ENCODE assay signal across 16 cellular contexts in genomic region chr3:72633101-72633500, GRCh38.
DNase-seq lines count a peak whose midpoint lies in the region; ATAC-seq and TF ChIP-seq lines count a peak whose summit lies in the region.
"Had no signal": no experiment of that assay in that cellular context is flagged by ENCODE, and none has a peak within 500 bp of the region (broad histone marks: within the 10 kb centered on the region; RNA-seq: fewer than 3 reads in every experiment).

No MANE protein-coding gene starts in this region.

- TF ChIP-seq CTCF in HFFc6 (IDR thresholded peaks at IDR 0.05) (no peak), psoas muscle (IDR thresholded peaks at IDR 0.05) (no peak), colonic mucosa (IDR thresholded peaks at IDR 0.05) (no peak)

- peaks cover 4 to 9% of the 10 kb centered on the region in 2 donors for H3K36me3 Mint-ChIP-seq in activated T-cell treated with anti-CD3 and anti-CD28 coated beads, Interleukin-2, amount 50 U/mL, for 72 hours (ENCODE audit: insufficient read depth in 2 of 2)
- no peaks in the 10 kb centered on the region for H3K36me3 Mint-ChIP-seq in HFFc6 (ENCODE audit: low read depth)
- H3K36me3 Mint-ChIP-seq in activated T-helper 17 cell treated with anti-CD3 and anti-CD28 coated beads, Interleukin-2, amount 50 U/mL, for 72 hours (ENCODE audit: low read depth): no peaks in the 10 kb centered on the region
- H3K36me3 Mint-ChIP-seq in effector memory CD8-positive, alpha-beta T cell (ENCODE audit: insufficient read depth): no peaks in the 10 kb centered on the region

- H3K27ac ChIP-seq in psoas muscle (no peak overlapping the region), colonic mucosa (no peak overlapping the region)
- H3K27ac ChIP-seq: esophagus muscularis mucosa, left lung had no signal

- intact Hi-C loops in psoas muscle (cut with DNase I): no loop called here
- intact Hi-C loops in colonic mucosa (cut with DNase I): no loop called here

- ATAC-seq in activated T-cell treated with anti-CD3 and anti-CD28 coated beads, Interleukin-2, amount 50 U/mL, for 72 hours (replicated peaks in 1 of 2): peak in 1 of 2 donors; percentile 18
- no peak for ATAC-seq in activated T-helper 17 cell treated with anti-CD3 and anti-CD28 coated beads, Interleukin-2, amount 50 U/mL, for 72 hours (replicated peaks)
- no peak for ATAC-seq in psoas muscle
- ATAC-seq in effector memory CD8-positive, alpha-beta T cell (replicated peaks): no peak
- ATAC-seq: left lung, right cardiac atrium had no signal

- H3K4me3 ChIP-seq in psoas muscle: no peak overlapping the region
- H3K4me3 ChIP-seq in colonic mucosa: no peak overlapping the region
- H3K4me3 ChIP-seq: esophagus muscularis mucosa, left lung had no signal

- peak overlapping the region; percentile 33 to 71 for H3K4me3 Mint-ChIP-seq in activated T-cell treated with anti-CD3 and anti-CD28 coated beads, Interleukin-2, amount 50 U/mL, for 72 hours
- no peak overlapping the region for H3K4me3 Mint-ChIP-seq in HFFc6
- H3K4me3 Mint-ChIP-seq in activated T-helper 17 cell treated with anti-CD3 and anti-CD28 coated beads, Interleukin-2, amount 50 U/mL, for 72 hours: peak overlapping the region; percentile 50
- no peak overlapping the region for H3K4me3 Mint-ChIP-seq in effector memory CD8-positive, alpha-beta T cell

- WGBS in psoas muscle, 3 donors: 86 to 90% (median 90%) methylated on average over 4 of the region's 4 CpGs

- H3K27me3 Mint-ChIP-seq in activated T-cell treated with anti-CD3 and anti-CD28 coated beads, Interleukin-2, amount 50 U/mL, for 72 hours (ENCODE audit: low read depth): peaks cover 17% of the 10 kb centered on the region
- peaks cover 27% of the 10 kb centered on the region for H3K27me3 Mint-ChIP-seq in HFFc6 (ENCODE audit: insufficient read depth)
- H3K27me3 Mint-ChIP-seq in activated T-helper 17 cell treated with anti-CD3 and anti-CD28 coated beads, Interleukin-2, amount 50 U/mL, for 72 hours: peaks cover 8% of the 10 kb centered on the region
- peaks cover 14 to 27% of the 10 kb centered on the region in 2 donors for H3K27me3 Mint-ChIP-seq in effector memory CD8-positive, alpha-beta T cell

- no peak for DNase-seq in activated T-cell treated with anti-CD3 and anti-CD28 coated beads, Interleukin-2, amount 50 U/mL, for 72 hours
- DNase-seq in activated T-cell treated with anti-CD3 and anti-CD28 coated beads, Interleukin-2, amount 50 U/mL, for 1 hour: no peak
- peak; percentile 24 for DNase-seq in HFFc6
- DNase-seq in renal cortical epithelial cell (ENCODE audit: low read depth): peak; percentile 71
- DNase-seq in psoas muscle: no peak
- DNase-seq in colonic mucosa: no peak
- no peak for DNase-seq in effector memory CD8-positive, alpha-beta T cell
- DNase-seq: ACHN, KG1, left lung, NCI-H1092 treated with DMSO at 0.1 percent for 48 hours, nucleus accumbens, OCI-M1, right cardiac atrium had no signal

- no peak overlapping the region for H3K9ac ChIP-seq in colonic mucosa (ENCODE audit: low read depth in 2 of 2, low read length in 2 of 2)

- peaks cover 74% of the 10 kb centered on the region for H3K4me1 Mint-ChIP-seq in activated T-cell treated with anti-CD3 and anti-CD28 coated beads, Interleukin-2, amount 50 U/mL, for 72 hours (ENCODE audit: low read depth)
- peaks cover 13% of the 10 kb centered on the region for H3K4me1 Mint-ChIP-seq in HFFc6 (ENCODE audit: low read depth)
- peaks cover 26% of the 10 kb centered on the region for H3K4me1 Mint-ChIP-seq in activated T-helper 17 cell treated with anti-CD3 and anti-CD28 coated beads, Interleukin-2, amount 50 U/mL, for 72 hours
- peaks cover 4% of the 10 kb centered on the region in 2 donors for H3K4me1 Mint-ChIP-seq in effector memory CD8-positive, alpha-beta T cell (ENCODE audit: low read depth in 2 of 2)

- no peaks in the 10 kb centered on the region for H3K36me3 ChIP-seq in psoas muscle (ENCODE audit: insufficient read depth in 1 of 2, low read depth in 1 of 2)
- no peaks in the 10 kb centered on the region for H3K36me3 ChIP-seq in colonic mucosa
- H3K36me3 ChIP-seq: esophagus muscularis mucosa, left lung had no signal

- H3K27ac Mint-ChIP-seq in activated T-cell treated with anti-CD3 and anti-CD28 coated beads, Interleukin-2, amount 50 U/mL, for 72 hours: peak overlapping the region; percentile 27
- no peak overlapping the region for H3K27ac Mint-ChIP-seq in HFFc6
- peak overlapping the region; percentile 85 for H3K27ac Mint-ChIP-seq in activated T-helper 17 cell treated with anti-CD3 and anti-CD28 coated beads, Interleukin-2, amount 50 U/mL, for 72 hours
- H3K27ac Mint-ChIP-seq in effector memory CD8-positive, alpha-beta T cell: no peak overlapping the region

- peaks cover 4% of the 10 kb centered on the region for H3K9me3 ChIP-seq in psoas muscle
- H3K9me3 ChIP-seq in colonic mucosa: no peaks in the 10 kb centered on the region
- H3K9me3 ChIP-seq: esophagus muscularis mucosa, left lung had no signal

- peaks cover 0 to 4% of the 10 kb centered on the region in 2 donors for H3K9me3 Mint-ChIP-seq in activated T-cell treated with anti-CD3 and anti-CD28 coated beads, Interleukin-2, amount 50 U/mL, for 72 hours
- H3K9me3 Mint-ChIP-seq in HFFc6: no peaks in the 10 kb centered on the region; the same call in 1 of the 2 replicates
- no peaks in the 10 kb centered on the region for H3K9me3 Mint-ChIP-seq in activated T-helper 17 cell treated with anti-CD3 and anti-CD28 coated beads, Interleukin-2, amount 50 U/mL, for 72 hours
- H3K9me3 Mint-ChIP-seq in effector memory CD8-positive, alpha-beta T cell: no peaks in the 10 kb centered on the region

- H3K27me3 ChIP-seq in psoas muscle (ENCODE audit: insufficient read depth in 3 of 3, low read length in 2 of 3): no peaks in the 10 kb centered on the region
- no peaks in the 10 kb centered on the region for H3K27me3 ChIP-seq in colonic mucosa
- H3K27me3 ChIP-seq: esophagus muscularis mucosa, left lung had no signal

- H3K4me1 ChIP-seq in psoas muscle (no peaks in the 10 kb centered on the region), colonic mucosa (no peaks in the 10 kb centered on the region)
- H3K4me1 ChIP-seq: esophagus muscularis mucosa had no signal

Comparison
In these comparisons a context has a peak if more than half of its experiments do, and no peak if none do; other contexts are left out.
1. DNase-seq: peak in HFFc6 (single experiment) and renal cortical epithelial cell (single experiment); none in activated T-cell treated with anti-CD3 and anti-CD28 coated beads, Interleukin-2, amount 50 U/mL, for 72 hours (0 of 2), activated T-cell treated with anti-CD3 and anti-CD28 coated beads, Interleukin-2, amount 50 U/mL, for 1 hour (single experiment), psoas muscle (0 of 2), colonic mucosa (single experiment) and effector memory CD8-positive, alpha-beta T cell (0 of 3).
2. H3K27ac Mint-ChIP-seq: peak in activated T-cell treated with anti-CD3 and anti-CD28 coated beads, Interleukin-2, amount 50 U/mL, for 72 hours (single experiment) and activated T-helper 17 cell treated with anti-CD3 and anti-CD28 coated beads, Interleukin-2, amount 50 U/mL, for 72 hours (single experiment); none in HFFc6 (single experiment) and effector memory CD8-positive, alpha-beta T cell (0 of 2).
3. H3K4me3 Mint-ChIP-seq: peak in activated T-cell treated with anti-CD3 and anti-CD28 coated beads, Interleukin-2, amount 50 U/mL, for 72 hours (2 of 2) and activated T-helper 17 cell treated with anti-CD3 and anti-CD28 coated beads, Interleukin-2, amount 50 U/mL, for 72 hours (single experiment); none in HFFc6 (single experiment) and effector memory CD8-positive, alpha-beta T cell (0 of 2).